ENCODE assay signal across 8 cellular contexts in the genomic region with DNA sequence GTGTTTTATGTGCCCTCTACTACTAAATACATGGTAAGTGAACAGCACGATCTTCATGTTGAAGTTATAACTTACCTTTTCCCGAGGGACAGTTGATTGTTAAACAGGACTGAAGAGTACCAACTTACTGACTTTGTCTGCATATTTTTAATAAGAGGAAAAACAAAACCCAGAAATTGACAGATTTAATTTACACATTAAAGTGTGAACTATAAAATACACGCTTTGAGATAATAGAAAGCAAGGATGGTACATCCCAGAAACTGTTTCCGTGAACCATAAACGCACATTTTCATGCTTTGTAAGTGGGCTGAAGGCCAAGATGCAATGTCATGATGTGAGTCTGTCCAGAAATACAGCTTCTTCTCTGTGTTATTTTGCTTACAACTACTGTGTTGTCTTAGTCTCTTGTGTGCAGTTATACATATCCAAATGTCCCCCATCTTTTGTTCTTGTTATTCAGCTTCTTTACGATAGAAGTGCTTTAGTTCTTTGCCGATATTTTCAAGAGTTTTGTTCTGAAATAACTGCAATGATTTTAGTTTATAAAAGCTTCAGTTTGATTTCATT.
DNase-seq lines count a peak whose midpoint lies in the region; ATAC-seq, FAIRE-seq and TF ChIP-seq lines count a peak whose summit lies in the region.

No MANE protein-coding gene starts in this region.

- peaks cover 19% of the 10 kb centered on the region; the same call in 1 of the 2 replicates for H4K20me1 ChIP-seq in BLaER1
- H4K20me1 ChIP-seq in SU-DHL-6 (ENCODE audit: low read depth, low read length) = peaks cover 22% of the 10 kb centered on the region; the same call in 1 of the 2 replicates

- no peak overlapping the region for H3K4me3 ChIP-seq in BLaER1
- no peak overlapping the region for H3K4me3 ChIP-seq in SU-DHL-6 (ENCODE audit: insufficient read depth, low read length, poor library complexity, severe bottlenecking)

- H3K4me2 ChIP-seq in BLaER1 (peak overlapping the region; percentile 31), SU-DHL-6 (ENCODE audit: low read depth, low read length, poor library complexity, severe bottlenecking) (peak overlapping the region; percentile 26)

- H3K9me3 ChIP-seq in BLaER1 (no peaks in the 10 kb centered on the region; the same call in 1 of the 2 replicates), SU-DHL-6 (ENCODE audit: insufficient read depth, low read length) (no peaks in the 10 kb centered on the region)

- TF ChIP-seq CTCF in SU-DHL-6 (IDR thresholded peaks at IDR 0.05; ENCODE audit: insufficient read depth, low read length, poor library complexity, severe bottlenecking) = no peak
- no peak for TF ChIP-seq CTCF in RWPE1 (conservative IDR thresholded peaks at IDR 0.05; ENCODE audit: low read depth)

- H2AFZ ChIP-seq in SU-DHL-6 (ENCODE audit: low read depth, low read length, severe bottlenecking) = no peak overlapping the region

- CTCF ChIA-PET in RWPE1 (lab: Yijun Ruan, JAX) = interaction anchor here (0.6 kb wide), 3 partner anchors 61 to 1230 kb away, joined by 3 to 6 read pairs (median 3); no protein-coding TSS in a partner anchor

- POLR2A ChIA-PET in RWPE1 (lab: Yijun Ruan, JAX; ENCODE audit: low non-redundant PET) = no interaction called here

- H3K36me3 ChIP-seq in BLaER1 (peaks cover 28% of the 10 kb centered on the region), SU-DHL-6 (ENCODE audit: low read length) (peaks cover 20% of the 10 kb centered on the region)

- peaks cover 12% of the 10 kb centered on the region; the same call in 1 of the 2 replicates for H3F3A ChIP-seq in SU-DHL-6 (ENCODE audit: insufficient read depth)

- H3K79me2 ChIP-seq in SU-DHL-6 (ENCODE audit: insufficient read depth, low read length) = no peaks in the 10 kb centered on the region

- H3K4me1 ChIP-seq in BLaER1 = peaks cover 30% of the 10 kb centered on the region

- H3K27me3 ChIP-seq in BLaER1 = no peaks in the 10 kb centered on the region
- no peaks in the 10 kb centered on the region for H3K27me3 ChIP-seq in SU-DHL-6 (ENCODE audit: low read length)

- no peak for ATAC-seq in GM21619 (IDR thresholded peaks at IDR 0.05; ENCODE audit: unreplicated experiment)

- FAIRE-seq in G401.6 (lab: Jason Lieb, UNC) = peak; percentile 37

- H3K27ac ChIP-seq in BLaER1 (no peak overlapping the region), SU-DHL-6 (ENCODE audit: low read depth, low read length) (no peak overlapping the region), RWPE1 (no peak overlapping the region)

- no peaks in the 10 kb centered on the region for H3K9me2 ChIP-seq in SU-DHL-6 (replicated peaks; ENCODE audit: insufficient read depth, low read length)

- H3K9ac ChIP-seq in BLaER1 = no peak overlapping the region
- H3K9ac ChIP-seq in SU-DHL-6 (ENCODE audit: low read length) = no peak overlapping the region

- peak; percentile 12 for DNase-seq in glomerular visceral epithelial cell (ENCODE audit: extremely low spot score)
- DNase-seq in AML-193 (lab: John Stamatoyannopoulos, UW) = no peak
- no peak for DNase-seq in MV-4-11 (lab: John Stamatoyannopoulos, UW)
- no peak for DNase-seq in RWPE1 (ENCODE audit: low spot score)
